ENCODE assay signal across 1 cellular context in the genomic region with DNA sequence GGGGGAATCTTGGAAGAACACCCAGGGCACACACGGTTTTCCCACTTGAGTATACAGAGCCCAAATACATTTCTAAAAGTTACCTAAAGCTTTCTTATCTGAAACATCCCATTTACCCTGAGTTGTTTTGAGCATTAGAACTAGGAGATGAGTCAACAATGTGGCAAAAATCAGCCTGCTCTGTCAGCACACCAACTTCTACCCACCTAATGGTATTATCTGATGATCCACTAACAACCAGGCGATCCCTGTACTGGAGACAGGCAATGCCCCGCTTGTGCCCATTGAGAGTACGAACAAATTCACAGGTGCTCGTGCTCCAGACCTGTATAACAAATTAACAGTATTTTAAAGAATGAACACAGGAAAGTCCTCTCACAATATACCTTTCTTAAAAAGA.
TF ChIP-seq lines count a peak whose summit lies in the region.

No MANE protein-coding gene starts in this region.

TF ChIP-seq in IMR-90, 13 proteins besides CTCF, POLR2A, EP300 and RAD21:
- TF ChIP-seq MAZ (IDR thresholded peaks at IDR 0.05; ENCODE audit: borderline replicate concordance, low read depth, low read length), result no peak
- TF ChIP-seq, protein P1, sequence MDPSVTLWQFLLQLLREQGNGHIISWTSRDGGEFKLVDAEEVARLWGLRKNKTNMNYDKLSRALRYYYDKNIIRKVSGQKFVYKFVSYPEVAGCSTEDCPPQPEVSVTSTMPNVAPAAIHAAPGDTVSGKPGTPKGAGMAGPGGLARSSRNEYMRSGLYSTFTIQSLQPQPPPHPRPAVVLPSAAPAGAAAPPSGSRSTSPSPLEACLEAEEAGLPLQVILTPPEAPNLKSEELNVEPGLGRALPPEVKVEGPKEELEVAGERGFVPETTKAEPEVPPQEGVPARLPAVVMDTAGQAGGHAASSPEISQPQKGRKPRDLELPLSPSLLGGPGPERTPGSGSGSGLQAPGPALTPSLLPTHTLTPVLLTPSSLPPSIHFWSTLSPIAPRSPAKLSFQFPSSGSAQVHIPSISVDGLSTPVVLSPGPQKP (IDR thresholded peaks at IDR 0.05; ENCODE audit: borderline replicate concordance, low read depth, low read length), result no peak
- TF ChIP-seq RFX5 (IDR thresholded peaks at IDR 0.05; ENCODE audit: low read depth, low read length), result no peak
- TF ChIP-seq MXI1 (IDR thresholded peaks at IDR 0.05; ENCODE audit: borderline replicate concordance, low read depth, low read length), result no peak
- TF ChIP-seq, protein P2, sequence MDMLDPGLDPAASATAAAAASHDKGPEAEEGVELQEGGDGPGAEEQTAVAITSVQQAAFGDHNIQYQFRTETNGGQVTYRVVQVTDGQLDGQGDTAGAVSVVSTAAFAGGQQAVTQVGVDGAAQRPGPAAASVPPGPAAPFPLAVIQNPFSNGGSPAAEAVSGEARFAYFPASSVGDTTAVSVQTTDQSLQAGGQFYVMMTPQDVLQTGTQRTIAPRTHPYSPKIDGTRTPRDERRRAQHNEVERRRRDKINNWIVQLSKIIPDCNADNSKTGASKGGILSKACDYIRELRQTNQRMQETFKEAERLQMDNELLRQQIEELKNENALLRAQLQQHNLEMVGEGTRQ (IDR thresholded peaks at IDR 0.05; ENCODE audit: low read depth, low read length), result no peak
- TF ChIP-seq CHD1 (IDR thresholded peaks at IDR 0.05; ENCODE audit: low read depth, low read length), result no peak
TF ChIP-seq in IMR-90: peak in this region for 0.
